In the genomic region with DNA sequence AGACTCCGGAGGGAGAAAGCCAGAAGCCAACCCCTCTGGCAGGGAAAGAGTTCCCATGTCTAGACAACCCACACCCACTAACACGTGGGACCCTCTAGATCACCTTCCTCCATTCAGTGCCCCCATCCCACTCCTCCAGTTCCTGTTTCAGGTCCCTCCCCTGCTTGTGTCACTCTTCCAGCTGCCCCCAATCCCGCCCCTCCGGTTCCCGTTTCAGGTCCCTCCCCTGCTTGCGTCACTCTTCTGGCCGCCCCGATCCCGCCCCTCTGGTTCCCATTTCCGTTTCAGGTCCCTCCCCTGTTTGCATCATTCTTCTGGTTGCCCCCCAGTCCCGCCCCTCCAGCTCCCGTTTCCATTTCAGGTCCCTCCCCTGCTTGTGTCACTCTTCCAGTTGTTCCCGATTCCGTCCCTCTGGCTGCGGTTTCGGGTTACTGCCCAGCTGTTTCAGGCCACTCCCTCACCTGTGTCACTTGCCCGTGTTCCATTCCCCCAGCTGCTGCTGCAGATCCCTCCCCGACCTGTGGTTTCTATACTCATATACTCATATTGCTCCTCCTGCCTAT, we compare ENCODE assay signal across 8 cellular contexts.
DNase-seq lines count a peak whose midpoint lies in the region; ATAC-seq, FAIRE-seq and TF ChIP-seq lines count a peak whose summit lies in the region.

No MANE protein-coding gene starts in this region.

- FAIRE-seq in small intestine (lab: Jason Lieb, UNC), result no peak

- H3K4me1 ChIP-seq in mammary epithelial cell (ENCODE audit: insufficient read depth, low read length) (peaks cover 21% of the 10 kb centered on the region), small intestine (ENCODE audit: control insufficient read depth in 2 of 2, insufficient read depth in 1 of 2, low read depth in 1 of 2, low read length in 1 of 2) (no peaks in the 10 kb centered on the region)

- H3K27me3 ChIP-seq in GM06990 (replicated peaks; ENCODE audit: control insufficient read depth, insufficient read depth, low read length) (no peaks in the 10 kb centered on the region; the same call in 1 of the 2 replicates), mammary epithelial cell (ENCODE audit: insufficient read depth, low read length) (no peaks in the 10 kb centered on the region), small intestine (ENCODE audit: control insufficient read depth in 2 of 2, insufficient read depth in 2 of 2, low read length in 2 of 2) (no peaks in the 10 kb centered on the region)

- no peaks in the 10 kb centered on the region for H3K79me2 ChIP-seq in mammary epithelial cell (ENCODE audit: insufficient read depth, low read length)

- peak overlapping the region; percentile 76 for H2AFZ ChIP-seq in mammary epithelial cell (ENCODE audit: low read depth, low read length)

- H4K20me1 ChIP-seq in mammary epithelial cell (ENCODE audit: insufficient read depth, low read length), result no peaks in the 10 kb centered on the region

- peak; percentile 83 for ATAC-seq in HG02840 (IDR thresholded peaks at IDR 0.05; ENCODE audit: low FRiP score, unreplicated experiment)

- H3K36me3 ChIP-seq in GM06990 (ENCODE audit: control insufficient read depth, insufficient read depth, low read length) (no peaks in the 10 kb centered on the region), mammary epithelial cell (ENCODE audit: insufficient read depth, low read length) (no peaks in the 10 kb centered on the region), small intestine (ENCODE audit: control insufficient read depth in 2 of 2, insufficient read depth in 2 of 2, low read length in 2 of 2) (no peaks in the 10 kb centered on the region)

- in situ Hi-C loops in mammary epithelial cell (cut with MboI; ENCODE audit: low sequenced_read_pairs in 2 of 2), result loop anchor here in 1 of 2 donors (10.0 kb wide), 1 partner anchor 65 kb away; no protein-coding TSS in a partner anchor

- no peaks in the 10 kb centered on the region for H3K9me3 ChIP-seq in mammary epithelial cell (replicated peaks; ENCODE audit: insufficient read depth, low read length)
- no peaks in the 10 kb centered on the region for H3K9me3 ChIP-seq in small intestine (ENCODE audit: control insufficient read depth, low read depth)

- dilution Hi-C loops in mammary epithelial cell (cut with HindIII; ENCODE audit: low sequenced_read_pairs), result no loop called here

- H3K9ac ChIP-seq in mammary epithelial cell (ENCODE audit: insufficient read depth, low read length), result no peak overlapping the region

- CTCF ChIA-PET in mammary epithelial cell (lab: Charles Lee; ENCODE audit: low non-redundant PET), result interaction anchor here (0.6 kb wide), 1 partner anchor 226 kb away, joined by 4 read pairs; no protein-coding TSS in a partner anchor

- WGBS in mammary epithelial cell (ENCODE audit: low coverage, missing lambda C conversion rate), result 52% methylated on average over 14 of the region's 18 CpGs
- WGBS in small intestine, 3 donors, result 16 to 26% (median 17%) methylated on average over 18 of the region's 18 CpGs

- intact Hi-C loops in mammary epithelial cell (cut with micrococcal nuclease), result no loop called here

- peak overlapping the region; percentile 52 for H3K4me2 ChIP-seq in mammary epithelial cell (ENCODE audit: insufficient read depth, low read depth, low read length)

- H3K27ac ChIP-seq in mammary epithelial cell (ENCODE audit: insufficient read depth, low read depth, low read length), result peak overlapping the region; percentile 54
- H3K27ac ChIP-seq in small intestine (ENCODE audit: low read depth in 1 of 2, low read length in 1 of 2), result peak overlapping the region in 1 of 2 donors; percentile 81

- no TSS peak for BruUV-seq in mammary epithelial cell (replicated peaks; lab: Mats Ljungman, UMichigan)

- DNase-seq in GM06990 (ENCODE audit: extremely low read depth, insufficient read length) (peak; percentile 14), NCI-H2081 (lab: John Stamatoyannopoulos, UW) (peak; percentile 97 to 98), mammary epithelial cell (peak; percentile 99), iPS-NIHi11 (ENCODE audit: low spot score) (peak; percentile 95), small intestine (peak; percentile 88), KG1 (lab: John Stamatoyannopoulos, UW) (no peak)

- TF ChIP-seq CTCF in GM06990 (IDR thresholded peaks at IDR 0.05; ENCODE audit: insufficient read depth, low read length, poor library complexity, severe bottlenecking), result no peak
- TF ChIP-seq CTCF in WI38 (IDR thresholded peaks at IDR 0.05; ENCODE audit: low read depth, low read length), result no peak
- TF ChIP-seq CTCF in mammary epithelial cell (conservative IDR thresholded peaks at IDR 0.05 in 1 of 2, IDR thresholded peaks at IDR 0.05 in 1 of 2; ENCODE audit: extremely low read depth in 1 of 2, insufficient read depth in 1 of 2, low read depth in 1 of 2, low read length in 2 of 2), result peak in 1 of 2 donors; percentile 13

- H3K4me3 ChIP-seq in GM06990 (replicated peaks; ENCODE audit: low read depth, low read length) (peak overlapping the region; percentile 58), WI38 (ENCODE audit: low read depth, low read length) (peak overlapping the region; percentile 47), mammary epithelial cell (replicated peaks in 1 of 3; ENCODE audit: insufficient read depth in 1 of 3, low read depth in 2 of 3, low read length in 3 of 3) (peak overlapping the region in 2 of 3 experiments; percentile 18 to 43), small intestine (ENCODE audit: low read depth in 1 of 2, low read length in 2 of 2) (peak overlapping the region; percentile 5 to 45)
